6 cellular contexts compared by ENCODE assay signal in the genomic region with DNA sequence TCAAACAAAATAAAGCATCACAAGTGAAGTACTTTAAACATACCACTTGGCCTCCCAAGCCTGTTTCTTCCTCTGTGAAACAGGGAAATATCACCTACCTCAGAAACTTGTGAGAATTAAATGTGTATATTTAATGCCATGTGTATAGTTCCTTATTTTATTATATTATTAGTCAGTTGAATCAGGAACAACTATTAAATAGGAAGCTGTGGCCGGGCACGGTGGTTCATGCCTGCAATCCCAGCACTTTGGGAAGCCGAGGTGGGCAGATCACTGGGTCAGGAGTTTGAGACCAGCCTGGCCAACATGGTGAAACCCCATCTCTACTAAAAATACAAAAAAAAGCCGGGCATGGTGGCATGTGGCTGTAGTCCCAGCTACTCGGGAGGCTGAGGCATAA. TPM values are rescaled to one million over a fixed set of nuclear protein-coding genes. Genes with fewer than 3 reads are reported as not detected.
DNase-seq lines count a peak whose midpoint lies in the region; ATAC-seq and TF ChIP-seq lines count a peak whose summit lies in the region.
"Not testable (repeated sequence)": the region's sequence is repeated elsewhere in the genome, so short reads cannot be mapped to it uniquely, and the experiment has no call there.

No MANE protein-coding gene starts in this region.

- not testable (repeated sequence) for H3K27me3 Mint-ChIP-seq in endodermal cell (ENCODE audit: insufficient read depth)

- WGBS in endodermal cell (ENCODE audit: insufficient coverage in 1 of 2, insufficient read length in 1 of 2), 2 experiments, result 93 to 94% methylated on average over 2 to 5 of the region's 5 CpGs

- DNase-seq in CD1c-positive myeloid dendritic cell (ENCODE audit: extremely low spot score) (peak; percentile 73), endodermal cell (peak; percentile 33), lower lobe of right lung (peak; percentile 56)
- DNase-seq in activated CD8-positive, alpha-beta memory T cell treated with anti-CD3 and anti-CD28 coated beads for 24 hours, result peak; percentile 19

- peak overlapping the region; percentile 96; the same call in 1 of the 2 replicates for H3K4me2 ChIP-seq in BLaER1
- not testable (repeated sequence) for H3K4me2 ChIP-seq in neural cell (ENCODE audit: low read length)

- H2AFZ ChIP-seq in neural cell (ENCODE audit: low read depth, low read length), result not testable (repeated sequence)

- not testable (repeated sequence) for H3K27ac Mint-ChIP-seq in endodermal cell

- not testable (repeated sequence) for H3K9ac ChIP-seq in BLaER1; endodermal cell (ENCODE audit: extremely low read depth, low read length, poor library complexity, severe bottlenecking); neural cell (ENCODE audit: low read length)

- TF ChIP-seq RAD21 in neural cell (conservative IDR thresholded peaks at IDR 0.05), result not testable (repeated sequence)

- peaks cover 17% of the 10 kb centered on the region for H3K4me1 Mint-ChIP-seq in endodermal cell

- TF ChIP-seq CTCF in endodermal cell (conservative IDR thresholded peaks at IDR 0.05); lower lobe of right lung (IDR thresholded peaks at IDR 0.05); neural cell (IDR thresholded peaks at IDR 0.05; ENCODE audit: poor library complexity, severe bottlenecking): not testable (repeated sequence)

- not testable (repeated sequence) for H3K27ac ChIP-seq in BLaER1; endodermal cell (ENCODE audit: low read depth, low read length); lower lobe of right lung; neural cell (ENCODE audit: low read length)

- not testable (repeated sequence) for TF ChIP-seq EP300 in neural cell (conservative IDR thresholded peaks at IDR 0.05; ENCODE audit: poor library complexity, severe bottlenecking)

- H3K36me3 Mint-ChIP-seq in endodermal cell (ENCODE audit: low read depth), result peaks cover 18% of the 10 kb centered on the region

- H3K4me3 Mint-ChIP-seq in endodermal cell, result not testable (repeated sequence)

- H3K36me3 ChIP-seq in BLaER1, result peaks cover 20% of the 10 kb centered on the region
- peaks cover 13% of the 10 kb centered on the region for H3K36me3 ChIP-seq in endodermal cell (ENCODE audit: control insufficient read depth, insufficient read depth, low read length)
- H3K36me3 ChIP-seq in lower lobe of right lung; neural cell (ENCODE audit: insufficient read depth, low read length): not testable (repeated sequence)

- peaks cover 70% of the 10 kb centered on the region for H3K79me2 ChIP-seq in neural cell (replicated peaks; ENCODE audit: insufficient read depth, low read length)

- H3K4me1 ChIP-seq in BLaER1 (peaks cover 35% of the 10 kb centered on the region), lower lobe of right lung (peaks cover 34% of the 10 kb centered on the region)
- H3K4me1 ChIP-seq in endodermal cell (ENCODE audit: control insufficient read depth, insufficient read depth, low read length), result not testable (repeated sequence)

- ATAC-seq in lower lobe of right lung, result not testable (repeated sequence)

- not testable (repeated sequence) for H3K4me3 ChIP-seq in BLaER1; endodermal cell (ENCODE audit: low read length); lower lobe of right lung
- H3K4me3 ChIP-seq in neural cell (ENCODE audit: low read length), result peak overlapping the region; percentile 93

- not testable (repeated sequence) for H3K9me3 ChIP-seq in BLaER1; endodermal cell (ENCODE audit: control insufficient read depth, low read length); lower lobe of right lung; neural cell (ENCODE audit: low read length)

- H3K9me2 ChIP-seq in neural cell (ENCODE audit: insufficient read depth, low read length), result not testable (repeated sequence)

- H3K9me3 Mint-ChIP-seq in endodermal cell, result not testable (repeated sequence)

- H3F3A ChIP-seq in neural cell (ENCODE audit: insufficient read depth, low read length, poor library complexity, severe bottlenecking), result not testable (repeated sequence)

- H4K20me1 ChIP-seq in BLaER1, result peaks cover 77% of the 10 kb centered on the region
- H4K20me1 ChIP-seq in neural cell (ENCODE audit: insufficient read depth), result not testable (repeated sequence)

- not testable (repeated sequence) for H3K27me3 ChIP-seq in BLaER1; endodermal cell (ENCODE audit: control insufficient read depth, insufficient read depth, low read length, poor library complexity, severe bottlenecking); lower lobe of right lung (ENCODE audit: low read depth); neural cell (ENCODE audit: insufficient read depth, low read depth, low read length)

- intact Hi-C loops in lower lobe of right lung (cut with DNase I), result not testable (repeated sequence)

RNA-seq across cellular contexts. Expression of gene SPPL3, which starts 3.1 kb away (rescaled TPM):
- total RNA-seq in endodermal cell (10 to 100 TPM; 41.1 to 46.8 TPM), lower lobe of right lung (44.0 TPM)
- 68.2 TPM for polyA plus RNA-seq in endodermal cell (2013, experiment 1 of 2)
- polyA plus RNA-seq in endodermal cell (2013, experiment 2 of 2), result 54.4 TPM
- polyA plus RNA-seq in neural cell, result 21.3 and 21.9 TPM in 2 replicates
- polyA minus RNA-seq in neural cell, result 45.8 and 51.5 TPM in 2 replicates

Comparison
In these comparisons a context has a peak if more than half of its experiments do, and no peak if none do; other contexts are left out.
1. DNase-seq: peak in every context shown above with its lines; median percentile 73 in CD1c-positive myeloid dendritic cell; 56 in lower lobe of right lung; 33 in endodermal cell; 19 in activated CD8-positive, alpha-beta memory T cell treated with anti-CD3 and anti-CD28 coated beads for 24 hours.